In the genomic region with DNA sequence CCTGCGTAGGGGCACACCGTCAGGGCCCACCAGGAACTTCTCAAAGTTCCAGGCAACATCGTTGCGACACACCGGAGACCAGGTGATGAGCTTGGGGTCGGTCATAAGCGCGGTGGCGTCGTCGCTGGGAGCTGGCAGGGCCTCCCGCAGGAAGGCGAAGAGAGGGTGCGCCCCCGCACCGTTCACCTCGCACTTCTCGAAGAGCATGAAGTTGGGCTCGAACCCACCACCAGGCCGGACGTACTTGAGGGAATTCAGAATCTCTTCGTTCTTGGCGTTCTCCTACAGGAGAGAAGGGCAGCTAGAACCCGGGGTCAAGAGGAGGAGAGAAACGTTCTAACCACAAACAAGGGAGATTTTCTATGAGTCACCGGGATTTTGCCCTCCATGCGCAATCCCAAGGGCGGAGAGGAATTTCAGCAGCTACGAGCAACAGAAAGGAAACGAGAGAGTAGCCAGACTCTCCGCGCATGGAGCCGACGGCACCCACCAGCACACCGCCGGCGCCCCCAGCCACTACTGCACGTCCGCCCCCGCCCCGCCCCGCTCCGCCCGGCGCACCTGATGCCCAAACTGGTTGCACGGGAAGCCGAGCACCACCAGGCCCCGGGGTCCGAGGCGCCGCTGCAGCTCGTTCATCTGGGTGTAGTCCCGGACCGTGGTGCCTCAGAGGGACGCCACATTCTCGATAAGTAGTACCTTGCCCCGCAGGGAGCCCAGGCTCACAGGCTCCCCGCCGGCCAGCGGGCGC, we compare ENCODE assay signal across 1 cellular context.
TF ChIP-seq lines count a peak whose summit lies in the region.

No MANE protein-coding gene starts in this region.

TF ChIP-seq in HepG2, 621 proteins besides CTCF, POLR2A, EP300 and RAD21 (continued from another document and continues in another):
- TF ChIP-seq, protein P1, sequence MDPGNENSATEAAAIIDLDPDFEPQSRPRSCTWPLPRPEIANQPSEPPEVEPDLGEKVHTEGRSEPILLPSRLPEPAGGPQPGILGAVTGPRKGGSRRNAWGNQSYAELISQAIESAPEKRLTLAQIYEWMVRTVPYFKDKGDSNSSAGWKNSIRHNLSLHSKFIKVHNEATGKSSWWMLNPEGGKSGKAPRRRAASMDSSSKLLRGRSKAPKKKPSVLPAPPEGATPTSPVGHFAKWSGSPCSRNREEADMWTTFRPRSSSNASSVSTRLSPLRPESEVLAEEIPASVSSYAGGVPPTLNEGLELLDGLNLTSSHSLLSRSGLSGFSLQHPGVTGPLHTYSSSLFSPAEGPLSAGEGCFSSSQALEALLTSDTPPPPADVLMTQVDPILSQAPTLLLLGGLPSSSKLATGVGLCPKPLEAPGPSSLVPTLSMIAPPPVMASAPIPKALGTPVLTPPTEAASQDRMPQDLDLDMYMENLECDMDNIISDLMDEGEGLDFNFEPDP (CRISPR knock-in tag; conservative IDR thresholded peaks at IDR 0.05): no peak
- no peak for TF ChIP-seq CBX5 (CRISPR knock-in tag; IDR thresholded peaks at IDR 0.05; ENCODE audit: borderline replicate concordance)
- TF ChIP-seq JUN (CRISPR knock-in tag; IDR thresholded peaks at IDR 0.05): no peak
- TF ChIP-seq ZNF446 (CRISPR knock-in tag; IDR thresholded peaks at IDR 0.05): no peak
- no peak for TF ChIP-seq ZNF546 (CRISPR knock-in tag; conservative IDR thresholded peaks at IDR 0.05)
- TF ChIP-seq, protein P2, sequence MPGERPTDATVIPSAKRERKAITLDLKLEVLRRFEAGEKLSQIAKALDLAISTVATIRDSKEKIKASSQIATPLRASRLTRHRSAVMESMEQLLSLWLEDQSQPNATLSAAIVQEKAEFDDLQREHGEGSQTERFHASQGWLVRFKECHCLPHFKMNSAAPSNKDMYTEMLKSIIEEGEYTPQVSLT (CRISPR knock-in tag; IDR thresholded peaks at IDR 0.05; ENCODE audit: borderline replicate concordance, low read depth): no peak
- TF ChIP-seq ATM (IDR thresholded peaks at IDR 0.05; ENCODE audit: borderline replicate concordance): no peak
- TF ChIP-seq DNMT3B (CRISPR knock-in tag; conservative IDR thresholded peaks at IDR 0.05): no peak
- TF ChIP-seq, protein P3, sequence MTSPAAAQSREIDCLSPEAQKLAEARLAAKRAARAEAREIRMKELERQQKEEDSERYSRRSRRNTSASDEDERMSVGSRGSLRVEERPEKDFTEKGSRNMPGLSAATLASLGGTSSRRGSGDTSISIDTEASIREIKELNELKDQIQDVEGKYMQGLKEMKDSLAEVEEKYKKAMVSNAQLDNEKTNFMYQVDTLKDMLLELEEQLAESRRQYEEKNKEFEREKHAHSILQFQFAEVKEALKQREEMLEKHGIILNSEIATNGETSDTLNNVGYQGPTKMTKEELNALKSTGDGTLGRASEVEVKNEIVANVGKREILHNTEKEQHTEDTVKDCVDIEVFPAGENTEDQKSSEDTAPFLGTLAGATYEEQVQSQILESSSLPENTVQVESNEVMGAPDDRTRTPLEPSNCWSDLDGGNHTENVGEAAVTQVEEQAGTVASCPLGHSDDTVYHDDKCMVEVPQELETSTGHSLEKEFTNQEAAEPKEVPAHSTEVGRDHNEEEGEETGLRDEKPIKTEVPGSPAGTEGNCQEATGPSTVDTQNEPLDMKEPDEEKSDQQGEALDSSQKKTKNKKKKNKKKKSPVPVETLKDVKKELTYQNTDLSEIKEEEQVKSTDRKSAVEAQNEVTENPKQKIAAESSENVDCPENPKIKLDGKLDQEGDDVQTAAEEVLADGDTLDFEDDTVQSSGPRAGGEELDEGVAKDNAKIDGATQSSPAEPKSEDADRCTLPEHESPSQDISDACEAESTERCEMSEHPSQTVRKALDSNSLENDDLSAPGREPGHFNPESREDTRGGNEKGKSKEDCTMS (CRISPR knock-in tag; conservative IDR thresholded peaks at IDR 0.05): no peak
- no peak for TF ChIP-seq TBP (CRISPR knock-in tag; IDR thresholded peaks at IDR 0.05)
- TF ChIP-seq NR2C2 (CRISPR knock-in tag; IDR thresholded peaks at IDR 0.05; ENCODE audit: borderline replicate concordance): no peak
- no peak for TF ChIP-seq ZNF746 (CRISPR knock-in tag; IDR thresholded peaks at IDR 0.05)
- TF ChIP-seq KAT7 (CRISPR knock-in tag; IDR thresholded peaks at IDR 0.05; ENCODE audit: borderline replicate concordance): 0 out of 2 replicates have a peak, but pooled peaks have one; percentile 14
- TF ChIP-seq ZNF510 (CRISPR knock-in tag; IDR thresholded peaks at IDR 0.05; ENCODE audit: low read depth): no peak
- 0 out of 2 replicates have a peak, but pooled peaks have one; percentile 33 for TF ChIP-seq SRY (CRISPR knock-in tag; IDR thresholded peaks at IDR 0.05)
- TF ChIP-seq, protein P4, sequence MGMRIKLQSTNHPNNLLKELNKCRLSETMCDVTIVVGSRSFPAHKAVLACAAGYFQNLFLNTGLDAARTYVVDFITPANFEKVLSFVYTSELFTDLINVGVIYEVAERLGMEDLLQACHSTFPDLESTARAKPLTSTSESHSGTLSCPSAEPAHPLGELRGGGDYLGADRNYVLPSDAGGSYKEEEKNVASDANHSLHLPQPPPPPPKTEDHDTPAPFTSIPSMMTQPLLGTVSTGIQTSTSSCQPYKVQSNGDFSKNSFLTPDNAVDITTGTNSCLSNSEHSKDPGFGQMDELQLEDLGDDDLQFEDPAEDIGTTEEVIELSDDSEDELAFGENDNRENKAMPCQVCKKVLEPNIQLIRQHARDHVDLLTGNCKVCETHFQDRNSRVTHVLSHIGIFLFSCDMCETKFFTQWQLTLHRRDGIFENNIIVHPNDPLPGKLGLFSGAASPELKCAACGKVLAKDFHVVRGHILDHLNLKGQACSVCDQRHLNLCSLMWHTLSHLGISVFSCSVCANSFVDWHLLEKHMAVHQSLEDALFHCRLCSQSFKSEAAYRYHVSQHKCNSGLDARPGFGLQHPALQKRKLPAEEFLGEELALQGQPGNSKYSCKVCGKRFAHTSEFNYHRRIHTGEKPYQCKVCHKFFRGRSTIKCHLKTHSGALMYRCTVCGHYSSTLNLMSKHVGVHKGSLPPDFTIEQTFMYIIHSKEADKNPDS (CRISPR knock-in tag; IDR thresholded peaks at IDR 0.05): no peak
- TF ChIP-seq CHCHD3 (CRISPR knock-in tag; IDR thresholded peaks at IDR 0.05): no peak
- TF ChIP-seq FOSL1 (CRISPR knock-in tag; IDR thresholded peaks at IDR 0.05; ENCODE audit: borderline replicate concordance): peak; percentile 44; the same call in 1 of the 2 replicates
- no peak for TF ChIP-seq ZNF441 (CRISPR knock-in tag; IDR thresholded peaks at IDR 0.05; ENCODE audit: borderline replicate concordance)
- TF ChIP-seq PPARG (CRISPR knock-in tag; conservative IDR thresholded peaks at IDR 0.05): no peak
- TF ChIP-seq, protein P5, sequence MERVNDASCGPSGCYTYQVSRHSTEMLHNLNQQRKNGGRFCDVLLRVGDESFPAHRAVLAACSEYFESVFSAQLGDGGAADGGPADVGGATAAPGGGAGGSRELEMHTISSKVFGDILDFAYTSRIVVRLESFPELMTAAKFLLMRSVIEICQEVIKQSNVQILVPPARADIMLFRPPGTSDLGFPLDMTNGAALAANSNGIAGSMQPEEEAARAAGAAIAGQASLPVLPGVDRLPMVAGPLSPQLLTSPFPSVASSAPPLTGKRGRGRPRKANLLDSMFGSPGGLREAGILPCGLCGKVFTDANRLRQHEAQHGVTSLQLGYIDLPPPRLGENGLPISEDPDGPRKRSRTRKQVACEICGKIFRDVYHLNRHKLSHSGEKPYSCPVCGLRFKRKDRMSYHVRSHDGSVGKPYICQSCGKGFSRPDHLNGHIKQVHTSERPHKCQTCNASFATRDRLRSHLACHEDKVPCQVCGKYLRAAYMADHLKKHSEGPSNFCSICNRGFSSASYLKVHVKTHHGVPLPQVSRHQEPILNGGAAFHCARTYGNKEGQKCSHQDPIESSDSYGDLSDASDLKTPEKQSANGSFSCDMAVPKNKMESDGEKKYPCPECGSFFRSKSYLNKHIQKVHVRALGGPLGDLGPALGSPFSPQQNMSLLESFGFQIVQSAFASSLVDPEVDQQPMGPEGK (CRISPR knock-in tag; IDR thresholded peaks at IDR 0.05): peak; percentile 19; the same call in 1 of the 2 replicates
- TF ChIP-seq, protein P6, sequence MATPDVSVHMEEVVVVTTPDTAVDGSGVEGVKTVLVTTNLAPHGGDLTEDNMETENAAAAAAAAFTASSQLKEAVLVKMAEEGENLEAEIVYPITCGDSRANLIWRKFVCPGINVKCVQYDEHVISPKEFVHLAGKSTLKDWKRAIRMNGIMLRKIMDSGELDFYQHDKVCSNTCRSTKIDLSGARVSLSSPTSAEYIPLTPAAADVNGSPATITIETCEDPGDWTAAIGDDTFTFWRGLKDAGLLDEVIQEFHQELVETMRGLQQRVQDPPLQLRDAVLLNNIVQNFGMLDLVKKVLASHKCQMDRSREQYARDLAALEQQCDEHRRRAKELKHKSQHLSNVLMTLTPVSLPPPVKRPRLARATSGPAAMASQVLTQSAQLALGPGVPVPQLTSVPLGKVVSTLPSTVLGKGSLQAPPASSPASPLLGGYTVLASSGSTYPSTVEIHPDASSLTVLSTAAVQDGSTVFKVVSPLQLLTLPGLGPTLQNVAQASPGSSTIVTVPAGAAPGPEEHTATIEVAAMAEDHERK (CRISPR knock-in tag; IDR thresholded peaks at IDR 0.05; ENCODE audit: low read depth): no peak
- TF ChIP-seq, protein P7, sequence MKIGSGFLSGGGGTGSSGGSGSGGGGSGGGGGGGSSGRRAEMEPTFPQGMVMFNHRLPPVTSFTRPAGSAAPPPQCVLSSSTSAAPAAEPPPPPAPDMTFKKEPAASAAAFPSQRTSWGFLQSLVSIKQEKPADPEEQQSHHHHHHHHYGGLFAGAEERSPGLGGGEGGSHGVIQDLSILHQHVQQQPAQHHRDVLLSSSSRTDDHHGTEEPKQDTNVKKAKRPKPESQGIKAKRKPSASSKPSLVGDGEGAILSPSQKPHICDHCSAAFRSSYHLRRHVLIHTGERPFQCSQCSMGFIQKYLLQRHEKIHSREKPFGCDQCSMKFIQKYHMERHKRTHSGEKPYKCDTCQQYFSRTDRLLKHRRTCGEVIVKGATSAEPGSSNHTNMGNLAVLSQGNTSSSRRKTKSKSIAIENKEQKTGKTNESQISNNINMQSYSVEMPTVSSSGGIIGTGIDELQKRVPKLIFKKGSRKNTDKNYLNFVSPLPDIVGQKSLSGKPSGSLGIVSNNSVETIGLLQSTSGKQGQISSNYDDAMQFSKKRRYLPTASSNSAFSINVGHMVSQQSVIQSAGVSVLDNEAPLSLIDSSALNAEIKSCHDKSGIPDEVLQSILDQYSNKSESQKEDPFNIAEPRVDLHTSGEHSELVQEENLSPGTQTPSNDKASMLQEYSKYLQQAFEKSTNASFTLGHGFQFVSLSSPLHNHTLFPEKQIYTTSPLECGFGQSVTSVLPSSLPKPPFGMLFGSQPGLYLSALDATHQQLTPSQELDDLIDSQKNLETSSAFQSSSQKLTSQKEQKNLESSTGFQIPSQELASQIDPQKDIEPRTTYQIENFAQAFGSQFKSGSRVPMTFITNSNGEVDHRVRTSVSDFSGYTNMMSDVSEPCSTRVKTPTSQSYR (CRISPR knock-in tag; IDR thresholded peaks at IDR 0.05; ENCODE audit: borderline replicate concordance): no peak
- peak; percentile 60 for TF ChIP-seq ZBTB7B (CRISPR knock-in tag; IDR thresholded peaks at IDR 0.05)
- TF ChIP-seq ZNF772 (CRISPR knock-in tag; IDR thresholded peaks at IDR 0.05): no peak
- TF ChIP-seq PHF8 (CRISPR knock-in tag; IDR thresholded peaks at IDR 0.05): peak; percentile 69
- TF ChIP-seq, protein P8, sequence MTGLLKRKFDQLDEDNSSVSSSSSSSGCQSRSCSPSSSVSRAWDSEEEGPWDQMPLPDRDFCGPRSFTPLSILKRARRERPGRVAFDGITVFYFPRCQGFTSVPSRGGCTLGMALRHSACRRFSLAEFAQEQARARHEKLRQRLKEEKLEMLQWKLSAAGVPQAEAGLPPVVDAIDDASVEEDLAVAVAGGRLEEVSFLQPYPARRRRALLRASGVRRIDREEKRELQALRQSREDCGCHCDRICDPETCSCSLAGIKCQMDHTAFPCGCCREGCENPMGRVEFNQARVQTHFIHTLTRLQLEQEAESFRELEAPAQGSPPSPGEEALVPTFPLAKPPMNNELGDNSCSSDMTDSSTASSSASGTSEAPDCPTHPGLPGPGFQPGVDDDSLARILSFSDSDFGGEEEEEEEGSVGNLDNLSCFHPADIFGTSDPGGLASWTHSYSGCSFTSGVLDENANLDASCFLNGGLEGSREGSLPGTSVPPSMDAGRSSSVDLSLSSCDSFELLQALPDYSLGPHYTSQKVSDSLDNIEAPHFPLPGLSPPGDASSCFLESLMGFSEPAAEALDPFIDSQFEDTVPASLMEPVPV (CRISPR knock-in tag; IDR thresholded peaks at IDR 0.05): no peak
- TF ChIP-seq, protein P9, sequence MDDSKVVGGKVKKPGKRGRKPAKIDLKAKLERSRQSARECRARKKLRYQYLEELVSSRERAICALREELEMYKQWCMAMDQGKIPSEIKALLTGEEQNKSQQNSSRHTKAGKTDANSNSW (CRISPR knock-in tag; IDR thresholded peaks at IDR 0.05; ENCODE audit: borderline replicate concordance): no peak
- no peak for TF ChIP-seq SP140L (CRISPR knock-in tag; IDR thresholded peaks at IDR 0.05; ENCODE audit: borderline replicate concordance)
- TF ChIP-seq, protein P10, sequence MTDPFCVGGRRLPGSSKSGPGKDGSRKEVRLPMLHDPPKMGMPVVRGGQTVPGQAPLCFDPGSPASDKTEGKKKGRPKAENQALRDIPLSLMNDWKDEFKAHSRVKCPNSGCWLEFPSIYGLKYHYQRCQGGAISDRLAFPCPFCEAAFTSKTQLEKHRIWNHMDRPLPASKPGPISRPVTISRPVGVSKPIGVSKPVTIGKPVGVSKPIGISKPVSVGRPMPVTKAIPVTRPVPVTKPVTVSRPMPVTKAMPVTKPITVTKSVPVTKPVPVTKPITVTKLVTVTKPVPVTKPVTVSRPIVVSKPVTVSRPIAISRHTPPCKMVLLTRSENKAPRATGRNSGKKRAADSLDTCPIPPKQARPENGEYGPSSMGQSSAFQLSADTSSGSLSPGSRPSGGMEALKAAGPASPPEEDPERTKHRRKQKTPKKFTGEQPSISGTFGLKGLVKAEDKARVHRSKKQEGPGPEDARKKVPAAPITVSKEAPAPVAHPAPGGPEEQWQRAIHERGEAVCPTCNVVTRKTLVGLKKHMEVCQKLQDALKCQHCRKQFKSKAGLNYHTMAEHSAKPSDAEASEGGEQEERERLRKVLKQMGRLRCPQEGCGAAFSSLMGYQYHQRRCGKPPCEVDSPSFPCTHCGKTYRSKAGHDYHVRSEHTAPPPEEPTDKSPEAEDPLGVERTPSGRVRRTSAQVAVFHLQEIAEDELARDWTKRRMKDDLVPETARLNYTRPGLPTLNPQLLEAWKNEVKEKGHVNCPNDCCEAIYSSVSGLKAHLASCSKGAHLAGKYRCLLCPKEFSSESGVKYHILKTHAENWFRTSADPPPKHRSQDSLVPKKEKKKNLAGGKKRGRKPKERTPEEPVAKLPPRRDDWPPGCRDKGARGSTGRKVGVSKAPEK (CRISPR knock-in tag; IDR thresholded peaks at IDR 0.05; ENCODE audit: borderline replicate concordance): no peak
- no peak for TF ChIP-seq ZFP36 (IDR thresholded peaks at IDR 0.05; ENCODE audit: borderline replicate concordance, low read depth, low read length, partially characterized antibody)
- no peak for TF ChIP-seq MXI1 (IDR thresholded peaks at IDR 0.05; ENCODE audit: borderline replicate concordance, low read depth, low read length)
- no peak for TF ChIP-seq PLRG1 (conservative IDR thresholded peaks at IDR 0.05)
- TF ChIP-seq HMG20B (CRISPR knock-in tag; conservative IDR thresholded peaks at IDR 0.05): no peak
- 0 out of 2 replicates have a peak, but pooled peaks have one; percentile 34 for TF ChIP-seq ZFP82 (CRISPR knock-in tag; IDR thresholded peaks at IDR 0.05; ENCODE audit: borderline replicate concordance)
- TF ChIP-seq KAT8 (CRISPR knock-in tag; IDR thresholded peaks at IDR 0.05): no peak
- TF ChIP-seq, protein P11, sequence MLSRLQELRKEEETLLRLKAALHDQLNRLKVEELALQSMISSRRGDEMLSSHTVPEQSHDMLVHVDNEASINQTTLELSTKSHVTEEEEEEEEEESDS (CRISPR knock-in tag; IDR thresholded peaks at IDR 0.05; ENCODE audit: borderline replicate concordance): no peak
- no peak for TF ChIP-seq ONECUT2 (CRISPR knock-in tag; IDR thresholded peaks at IDR 0.05)
- TF ChIP-seq ZNF775 (CRISPR knock-in tag; IDR thresholded peaks at IDR 0.05; ENCODE audit: borderline replicate concordance): no peak
